ENCODE assay signal across 29 cellular contexts in genomic region chr3:41111011-41111410, GRCh38.
DNase-seq lines count a peak whose midpoint lies in the region; ATAC-seq and TF ChIP-seq lines count a peak whose summit lies in the region.
"Had no signal": no experiment of that assay in that cellular context is flagged by ENCODE, and none has a peak within 500 bp of the region (broad histone marks: within the 10 kb centered on the region; RNA-seq: fewer than 3 reads in every experiment).

No MANE protein-coding gene starts in this region.

- H3K4me3 ChIP-seq in coronary artery (no peak overlapping the region), trophoblast cell (ENCODE audit: low read depth, low read length) (no peak overlapping the region), mucosa of descending colon (no peak overlapping the region)
- H3K4me3 ChIP-seq: dorsolateral prefrontal cortex, K562, smooth muscle cell, stomach, thyroid gland had no signal

- no CpG with 5 or more reads among the region's 2 CpGs for WGBS in trophoblast cell (ENCODE audit: extremely low coverage, insufficient coverage, insufficient read length)

- H2AFZ ChIP-seq in trophoblast cell (ENCODE audit: insufficient read depth, low read length, poor library complexity), result no peak overlapping the region

- H3K79me1 ChIP-seq in trophoblast cell (ENCODE audit: low read length), result peaks cover 6% of the 10 kb centered on the region

- H3K27me3 ChIP-seq in trophoblast cell (ENCODE audit: insufficient read depth, low read length), result no peaks in the 10 kb centered on the region
- H3K27me3 ChIP-seq: stomach, thyroid gland had no signal

- H3K18ac ChIP-seq in trophoblast cell (ENCODE audit: low read length), result no peak overlapping the region

- TF ChIP-seq CTCF in coronary artery (IDR thresholded peaks at IDR 0.05) (no peak), mucosa of descending colon (IDR thresholded peaks at IDR 0.05) (no peak)

- no peak overlapping the region for H4K12ac ChIP-seq in trophoblast cell (ENCODE audit: low read depth, low read length)

- peak overlapping the region; percentile 61 for H2BK12ac ChIP-seq in trophoblast cell (ENCODE audit: low read length)

- no peak overlapping the region for H3K4me2 ChIP-seq in trophoblast cell (ENCODE audit: low read length)
- H3K4me2 ChIP-seq: smooth muscle cell had no signal

- H3K27ac ChIP-seq in coronary artery, result no peak overlapping the region
- H3K27ac ChIP-seq in trophoblast cell (ENCODE audit: low read depth, low read length), result peak overlapping the region; percentile 1
- H3K27ac ChIP-seq: 22Rv1, dorsolateral prefrontal cortex, stomach, thyroid gland, VCaP had no signal

- peaks cover 13 to 18% of the 10 kb centered on the region in 2 experiments for H3K4me1 ChIP-seq in trophoblast cell (ENCODE audit: control insufficient read depth in 1 of 2, insufficient read depth in 2 of 2, low read length in 2 of 2)
- no peaks in the 10 kb centered on the region for H3K4me1 ChIP-seq in mucosa of descending colon (ENCODE audit: low read depth)
- H3K4me1 ChIP-seq: stomach, thyroid gland had no signal

- DNase-seq in SIG-M5 treated with dmso at 0.1 percent for 504 hours (lab: John Stamatoyannopoulos, UW; ENCODE audit: unreplicated experiment) (peak; percentile 32), SIG-M5 (lab: John Stamatoyannopoulos, UW) (no peak), MV-4-11 (lab: John Stamatoyannopoulos, UW) (peak; percentile 87), coronary artery (ENCODE audit: low spot score) (peak; percentile 22), trophoblast cell (peak; percentile 72 to 77), inferior parietal cortex (ENCODE audit: extremely low spot score) (no peak), mucosa of descending colon (no peak)
- DNase-seq: activated CD4-positive, alpha-beta T cell treated with anti-CD3 and anti-CD28 coated beads, Interleukin-2, amount 10 ng/mL, durations not matched to agents 24 days and 14 days; activated gamma-delta T cell treated with Interleukin-2 at 50 U/mL for 16 hours; activated T-cell treated with anti-CD3 and anti-CD28 coated beads, Interleukin-2, amount 50 U/mL, for 4 hours; CD8-positive, alpha-beta T cell; cerebellar nuclear complex; dorsolateral prefrontal cortex; H7; MM.1S; NCI-H187; NCI-H2171 treated with DMSO at 0.1 percent for 48 hours; NCI-H524 treated with DMSO at 0.1 percent for 48 hours; nephron progenitor cell; stimulated activated CD4-positive, alpha-beta T cell treated with anti-CD3 and anti-CD28 coated beads, Interleukin-1b, Interleukin-23, amount 100 ng/mL, for 48 hours; stimulated activated CD8-positive, alpha-beta memory T cell treated with anti-CD3 and anti-CD28 coated beads, Interleukin-4, amount 100 ng/mL, for 48 hours; stomach; thyroid gland had no signal

- no peaks in the 10 kb centered on the region for H3K36me3 ChIP-seq in trophoblast cell (ENCODE audit: control insufficient read depth in 1 of 2, insufficient read depth in 2 of 2, low read length in 2 of 2)
- H3K36me3 ChIP-seq in mucosa of descending colon (ENCODE audit: low read depth), result no peaks in the 10 kb centered on the region
- H3K36me3 ChIP-seq: stomach, thyroid gland had no signal

- H4K91ac ChIP-seq in trophoblast cell (ENCODE audit: low read depth, low read length), result peak overlapping the region; percentile 11

- no peak for ATAC-seq in HG03039 (IDR thresholded peaks at IDR 0.05; ENCODE audit: unreplicated experiment)
- ATAC-seq in mucosa of descending colon, result no peak
- ATAC-seq: activated T-cell treated with anti-CD3 and anti-CD28 coated beads, Interleukin-2, amount 50 U/mL, for 4 hours; CD8-positive, alpha-beta T cell; K562; SK-N-SH treated with all-trans-retinoic acid at 6 μM for 48 hours had no signal

- intact Hi-C loops in mucosa of descending colon (cut with DNase I, micrococcal nuclease), result no loop called here

- no peak overlapping the region for H3K4ac ChIP-seq in trophoblast cell (ENCODE audit: low read depth, low read length)

- no peak overlapping the region for H3K9ac ChIP-seq in trophoblast cell (ENCODE audit: low read length)

- H2BK5ac ChIP-seq in trophoblast cell (ENCODE audit: low read depth, low read length, poor library complexity), result peak overlapping the region; percentile 51

- H3K14ac ChIP-seq in trophoblast cell (ENCODE audit: low read length), result no peak overlapping the region

- no peak overlapping the region for H2BK120ac ChIP-seq in trophoblast cell (ENCODE audit: insufficient read depth, low read length, poor library complexity)

- H3K9me3 ChIP-seq in trophoblast cell (ENCODE audit: insufficient read depth, low read depth, low read length), result no peaks in the 10 kb centered on the region
- H3K9me3 ChIP-seq in mucosa of descending colon, result no peaks in the 10 kb centered on the region
- H3K9me3 ChIP-seq: stomach, thyroid gland had no signal

- H3K23ac ChIP-seq in trophoblast cell (ENCODE audit: low read length), result no peak overlapping the region

- H4K8ac ChIP-seq in trophoblast cell (ENCODE audit: low read depth, low read length), result no peak overlapping the region

- H3K79me2 ChIP-seq in trophoblast cell (ENCODE audit: control insufficient read depth, insufficient read depth, low read length, poor library complexity), result no peaks in the 10 kb centered on the region

- H2AK5ac ChIP-seq in trophoblast cell (ENCODE audit: low read length), result no peak overlapping the region

Comparison
In these comparisons a context has a peak if more than half of its experiments do, and no peak if none do; other contexts are left out.
1. DNase-seq: peak in SIG-M5 treated with dmso at 0.1 percent for 504 hours (single experiment), MV-4-11 (single experiment), coronary artery (single experiment) and trophoblast cell (2 of 2); none in SIG-M5 (single experiment), inferior parietal cortex (single experiment) and mucosa of descending colon (0 of 3).